ENCODE assay signal across 19 cellular contexts in the genomic region with DNA sequence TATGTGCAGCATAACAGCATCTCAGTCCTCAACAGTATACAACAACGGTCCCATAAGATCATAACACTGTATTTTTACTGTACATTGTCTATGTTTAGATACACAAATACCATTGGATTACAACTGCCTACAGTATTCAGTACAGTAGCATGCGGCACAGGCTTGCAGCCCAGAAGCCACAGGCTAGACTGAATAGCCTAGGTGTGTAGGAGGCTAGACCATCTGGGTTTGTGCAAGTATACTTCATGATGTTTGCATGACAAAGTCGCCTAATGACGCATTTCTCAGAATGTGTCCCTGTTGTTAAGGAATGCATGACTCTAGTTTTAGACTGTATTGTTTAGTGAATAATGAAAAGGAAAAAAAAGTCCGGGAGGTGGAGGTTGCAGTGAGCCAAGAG. TPM values are rescaled to one million over a fixed set of nuclear protein-coding genes. Genes with fewer than 3 reads are reported as not detected.
A peak's percentile ranks its signal among the peaks of the same experiment; 100 is the strongest.
DNase-seq lines count a peak whose midpoint lies in the region; ATAC-seq and TF ChIP-seq lines count a peak whose summit lies in the region.
"Had no signal": no experiment of that assay in that cellular context is flagged by ENCODE, and none has a peak within 500 bp of the region (broad histone marks: within the 10 kb centered on the region; RNA-seq: fewer than 3 reads in every experiment).

No MANE protein-coding gene starts in this region.

- no peak for TF ChIP-seq CTCF in prostate gland (IDR thresholded peaks at IDR 0.05)

- no peaks in the 10 kb centered on the region for H3K4me1 Mint-ChIP-seq in activated T-cell treated with anti-CD3 and anti-CD28 coated beads, Interleukin-2, amount 50 U/mL, for 72 hours (ENCODE audit: low read depth)
- no peaks in the 10 kb centered on the region for H3K4me1 Mint-ChIP-seq in activated T-cell treated with anti-CD3 and anti-CD28 coated beads, Interleukin-2, amount 50 U/mL, for 4 hours (ENCODE audit: low read depth)

- H3K4me1 ChIP-seq in HAP-1 (no peaks in the 10 kb centered on the region), prostate gland (replicated peaks) (no peaks in the 10 kb centered on the region)
- H3K4me1 ChIP-seq: Caco-2 had no signal

- in situ Hi-C loops in HAP-1 (cut with MboI; ENCODE audit: low sequenced_read_pairs), result no loop called here

- H3K9me3 ChIP-seq in HAP-1 (no peaks in the 10 kb centered on the region), prostate gland (no peaks in the 10 kb centered on the region)
- H3K9me3 ChIP-seq: Caco-2 had no signal

- H3K27ac Mint-ChIP-seq in activated T-cell treated with anti-CD3 and anti-CD28 coated beads, Interleukin-2, amount 50 U/mL, for 72 hours, result peak overlapping the region; percentile 22
- H3K27ac Mint-ChIP-seq: CD8-positive, alpha-beta T cell; H9; HFFc6 had no signal

- no peaks in the 10 kb centered on the region for H3K27me3 Mint-ChIP-seq in activated T-cell treated with anti-CD3 and anti-CD28 coated beads, Interleukin-2, amount 50 U/mL, for 72 hours (ENCODE audit: low read depth)
- H3K27me3 Mint-ChIP-seq in activated T-cell treated with anti-CD3 and anti-CD28 coated beads, Interleukin-2, amount 50 U/mL, for 4 hours (ENCODE audit: low read depth), result no peaks in the 10 kb centered on the region
- H3K27me3 Mint-ChIP-seq: CD4-positive, CD25-positive, alpha-beta regulatory T cell had no signal

- H3K27ac ChIP-seq in prostate gland, result no peak overlapping the region
- H3K27ac ChIP-seq: 22Rv1, GM23248 had no signal

- TF ChIP-seq POLR2A in prostate gland (IDR thresholded peaks at IDR 0.05), result no peak

- no peak for DNase-seq in activated T-cell treated with anti-CD3 and anti-CD28 coated beads, Interleukin-2, amount 50 U/mL, for 72 hours
- DNase-seq in activated T-cell treated with anti-CD3 and anti-CD28 coated beads, Interleukin-2, amount 50 U/mL, for 4 hours, result no peak
- DNase-seq in HAP-1 (ENCODE audit: low spot score in 2 of 2) (peak; percentile 18 to 24), occipital lobe (lab: John Stamatoyannopoulos, UW) (peak; percentile 36), superior temporal gyrus (ENCODE audit: extremely low spot score) (peak; percentile 38), prostate gland (ENCODE audit: low spot score) (no peak), NCI-H69 (lab: John Stamatoyannopoulos, UW) (no peak)
- DNase-seq in activated CD4-positive, CD25-positive, alpha-beta regulatory T cell (lab: John Stamatoyannopoulos, UW), result no peak
- DNase-seq: AML-193; C1 segment of cervical spinal cord; Caco-2; CD4-positive, CD25-positive, alpha-beta regulatory T cell; CD8-positive, alpha-beta T cell; DMS153; DND-41; GM23248; H9; HFFc6 had no signal

- no peaks in the 10 kb centered on the region for H3K9me3 Mint-ChIP-seq in activated T-cell treated with anti-CD3 and anti-CD28 coated beads, Interleukin-2, amount 50 U/mL, for 72 hours
- no peaks in the 10 kb centered on the region for H3K9me3 Mint-ChIP-seq in activated T-cell treated with anti-CD3 and anti-CD28 coated beads, Interleukin-2, amount 50 U/mL, for 4 hours
- H3K9me3 Mint-ChIP-seq: CD4-positive, CD25-positive, alpha-beta regulatory T cell; CD8-positive, alpha-beta T cell; H9 had no signal

- intact Hi-C loops in prostate gland (cut with DNase I), result no loop called here

- H3K4me3 ChIP-seq in HAP-1, result no peak overlapping the region
- no peak overlapping the region for H3K4me3 ChIP-seq in prostate gland
- H3K4me3 ChIP-seq: GM23248 had no signal

- no peak for ATAC-seq in activated T-cell treated with anti-CD3 and anti-CD28 coated beads, Interleukin-2, amount 50 U/mL, for 72 hours (replicated peaks in 1 of 2)
- no peak for ATAC-seq in activated T-cell treated with anti-CD3 and anti-CD28 coated beads, Interleukin-2, amount 50 U/mL, for 4 hours
- ATAC-seq: CD8-positive, alpha-beta T cell had no signal

- WGBS in prostate gland, result 90% methylated on average over 5 of the region's 5 CpGs

- no peak overlapping the region for H3K4me3 Mint-ChIP-seq in activated T-cell treated with anti-CD3 and anti-CD28 coated beads, Interleukin-2, amount 50 U/mL, for 72 hours
- no peak overlapping the region for H3K4me3 Mint-ChIP-seq in activated T-cell treated with anti-CD3 and anti-CD28 coated beads, Interleukin-2, amount 50 U/mL, for 4 hours
- H3K4me3 Mint-ChIP-seq: CD4-positive, CD25-positive, alpha-beta regulatory T cell; CD8-positive, alpha-beta T cell; H9; HFFc6 had no signal

- H3K27me3 ChIP-seq in HAP-1 (ENCODE audit: low read depth) (peaks cover 10% of the 10 kb centered on the region), prostate gland (replicated peaks; ENCODE audit: insufficient read depth) (no peaks in the 10 kb centered on the region)

- H3K36me3 ChIP-seq in HAP-1 (replicated peaks) (no peaks in the 10 kb centered on the region), prostate gland (no peaks in the 10 kb centered on the region)

- H3K36me3 Mint-ChIP-seq in activated T-cell treated with anti-CD3 and anti-CD28 coated beads, Interleukin-2, amount 50 U/mL, for 72 hours (ENCODE audit: insufficient read depth in 2 of 2), result peaks cover 0 to 2% of the 10 kb centered on the region in 2 donors
- H3K36me3 Mint-ChIP-seq in activated T-cell treated with anti-CD3 and anti-CD28 coated beads, Interleukin-2, amount 50 U/mL, for 4 hours (ENCODE audit: insufficient read depth), result peaks cover 2% of the 10 kb centered on the region
- H3K36me3 Mint-ChIP-seq: CD4-positive, CD25-positive, alpha-beta regulatory T cell had no signal

RNA-seq across cellular contexts. Expression of gene C4orf50, which starts 56.5 kb away (rescaled TPM):
- total RNA-seq in activated T-cell treated with anti-CD3 and anti-CD28 coated beads, Interleukin-2, amount 50 U/mL, for 72 hours, result under 1 TPM; 0.14 to 0.95 TPM
- under 1 TPM; 0.03 to 0.11 (median 0.08) TPM for total RNA-seq in activated T-cell treated with anti-CD3 and anti-CD28 coated beads, Interleukin-2, amount 50 U/mL, for 4 hours
- total RNA-seq in occipital lobe (17.0 TPM), prostate gland (1 to 10 TPM in 1 of 2 donors, under 1 TPM in 1; 0.87 to 2.8 TPM)
- total RNA-seq: Caco-2, GM23248, HFFc6 had no signal

Comparison
In these comparisons a context has a peak if more than half of its experiments do, and no peak if none do; other contexts are left out.
1. DNase-seq: peak in HAP-1 (2 of 2), occipital lobe (single experiment) and superior temporal gyrus (single experiment); none in activated T-cell treated with anti-CD3 and anti-CD28 coated beads, Interleukin-2, amount 50 U/mL, for 72 hours (0 of 2), activated T-cell treated with anti-CD3 and anti-CD28 coated beads, Interleukin-2, amount 50 U/mL, for 4 hours (single experiment), prostate gland (single experiment), activated CD4-positive, CD25-positive, alpha-beta regulatory T cell (0 of 4) and NCI-H69 (single experiment).